23 cellular contexts compared by ENCODE assay signal in genomic region chr4:153294631-153295030, GRCh38. TPM values are rescaled to one million over a fixed set of nuclear protein-coding genes. Genes with fewer than 3 reads are reported as not detected.
A peak's percentile ranks its signal among the peaks of the same experiment; 100 is the strongest.
DNase-seq lines count a peak whose midpoint lies in the region; ATAC-seq, FAIRE-seq and TF ChIP-seq lines count a peak whose summit lies in the region.
"Had no signal": no experiment of that assay in that cellular context is flagged by ENCODE, and none has a peak within 500 bp of the region (broad histone marks: within the 10 kb centered on the region; RNA-seq: fewer than 3 reads in every experiment).

No MANE protein-coding gene starts in this region.

- H3K27me3 ChIP-seq in PC-3 (ENCODE audit: low read length), result no peaks in the 10 kb centered on the region
- no peaks in the 10 kb centered on the region for H3K27me3 ChIP-seq in pancreas
- H3K27me3 ChIP-seq: gastroesophageal sphincter, tibial artery had no signal

- CTCF ChIA-PET in PC-3 (lab: Charles Lee), result no interaction called here

- POLR2A ChIA-PET in PC-3 (lab: Charles Lee; ENCODE audit: unreplicated experiment), result no interaction called here
- POLR2A ChIA-PET in naive thymus-derived CD8-positive, alpha-beta T cell (lab: Charles Lee), result no interaction called here

- H2AFZ ChIP-seq in PC-3 (ENCODE audit: low read length), result no peak overlapping the region

- H3K27ac Mint-ChIP-seq in naive thymus-derived CD8-positive, alpha-beta T cell, result no peak overlapping the region
- H3K27ac Mint-ChIP-seq: activated CD4-positive, alpha-beta T cell treated with anti-CD3 and anti-CD28 coated beads, Interleukin-2, amount 10 ng/mL, durations not matched to agents 24 days and 14 days; activated naive CD8-positive, alpha-beta T cell treated with anti-CD3 and anti-CD28 coated beads, Interleukin-2, amount 50 U/mL, for 24 hours; CD4-positive, CD25-positive, alpha-beta regulatory T cell; T-cell had no signal

- H3K9me2 ChIP-seq in PC-3 (replicated peaks; ENCODE audit: low read length), result no peaks in the 10 kb centered on the region

- H3K4me2 ChIP-seq in PC-3 (ENCODE audit: low read length), result no peak overlapping the region

- DNase-seq in DMS53 (lab: John Stamatoyannopoulos, UW), result peak; percentile 77
- peak; percentile 25 for DNase-seq in PC-3
- no peak for DNase-seq in pancreas
- DNase-seq in NCI-H446 treated with DMSO at 0.1 percent for 48 hours (lab: John Stamatoyannopoulos, UW), result no peak
- DNase-seq in naive thymus-derived CD8-positive, alpha-beta T cell, result no peak
- no peak for DNase-seq in medulla oblongata (ENCODE audit: extremely low spot score)
- DNase-seq: activated CD4-positive, alpha-beta T cell treated with anti-CD3 and anti-CD28 coated beads, Interleukin-2, amount 10 ng/mL, durations not matched to agents 24 days and 14 days; activated naive CD8-positive, alpha-beta T cell treated with anti-CD3 and anti-CD28 coated beads, Interleukin-2, amount 50 U/mL, for 24 hours; CD4-positive, CD25-positive, alpha-beta regulatory T cell; mesenchymal stem cell; MM.1S; NCI-H1694 treated with DMSO at 0.1 percent for 48 hours; NCI-H82; SHP77 treated with DMSO at 0.1 percent for 48 hours; stimulated activated CD4-positive, alpha-beta T cell treated with anti-CD3 and anti-CD28 coated beads, Interleukin-4, amount 100 ng/mL, for 1 hour; stimulated activated naive CD8-positive, alpha-beta T cell treated with anti-CD3 and anti-CD28 coated beads, Interleukin-15, Interleukin-2, amounts not matched to agents 100 U/mL and 50 U/mL, for 24 hours; T-cell; tibial artery had no signal

- FAIRE-seq in pancreas (lab: Jason Lieb, UNC), result no peak
- FAIRE-seq: GM18507 had no signal

- TF ChIP-seq CTCF in PC-3 (conservative IDR thresholded peaks at IDR 0.05; ENCODE audit: low read depth, low read length) (no peak), pancreas (IDR thresholded peaks at IDR 0.05) (no peak)

- H3K36me3 ChIP-seq in PC-3 (ENCODE audit: low read depth, low read length) (0 out of 2 replicates have a peak, but pooled peaks cover 4% of the 10 kb centered on the region), pancreas (peaks cover 0 to 12% (median 0%) of the 10 kb centered on the region in 3 donors)

- H3K4me1 ChIP-seq in PC-3 (ENCODE audit: insufficient read depth, low read length) (no peaks in the 10 kb centered on the region), pancreas (no peaks in the 10 kb centered on the region)
- H3K4me1 ChIP-seq: psoas muscle had no signal

- H4K20me1 ChIP-seq in PC-3 (ENCODE audit: low read length), result no peaks in the 10 kb centered on the region

- no peak overlapping the region for H3K27ac ChIP-seq in PC-3 (ENCODE audit: low read length)
- peak overlapping the region in 2 of 4 donors; percentile 58 to 62 for H3K27ac ChIP-seq in pancreas
- H3K27ac ChIP-seq: psoas muscle, tibial artery had no signal

- peaks cover 0 to 2% (median 0%) of the 10 kb centered on the region in 5 donors for H3K27me3 Mint-ChIP-seq in naive thymus-derived CD8-positive, alpha-beta T cell
- H3K27me3 Mint-ChIP-seq: activated naive CD8-positive, alpha-beta T cell treated with anti-CD3 and anti-CD28 coated beads, Interleukin-2, amount 50 U/mL, for 24 hours; CD4-positive, CD25-positive, alpha-beta regulatory T cell; T-cell had no signal

- ATAC-seq in PC-3 (no peak), esophagus mucosa (peak; percentile 89), pancreas (peak; percentile 38 to 76 (median 69)), HG02610 (IDR thresholded peaks at IDR 0.05; ENCODE audit: unreplicated experiment) (no peak)
- ATAC-seq in naive thymus-derived CD8-positive, alpha-beta T cell, result no peak
- ATAC-seq: activated naive CD8-positive, alpha-beta T cell treated with anti-CD3 and anti-CD28 coated beads, Interleukin-2, amount 50 U/mL, for 24 hours; gastroesophageal sphincter; psoas muscle; stimulated activated naive CD8-positive, alpha-beta T cell treated with anti-CD3 and anti-CD28 coated beads, Interleukin-15, Interleukin-2, amounts not matched to agents 100 U/mL and 50 U/mL, for 24 hours; T-cell had no signal

- H3K9me3 Mint-ChIP-seq in naive thymus-derived CD8-positive, alpha-beta T cell, result peaks cover 2 to 10% (median 5%) of the 10 kb centered on the region in 9 donors
- H3K9me3 Mint-ChIP-seq: activated CD4-positive, alpha-beta T cell treated with anti-CD3 and anti-CD28 coated beads, Interleukin-2, amount 10 ng/mL, durations not matched to agents 24 days and 14 days had no signal

- H3K4me3 ChIP-seq in PC-3 (ENCODE audit: low read length) (no peak overlapping the region), pancreas (no peak overlapping the region)
- H3K4me3 ChIP-seq: gastroesophageal sphincter, psoas muscle, tibial artery had no signal

- peaks cover 3 to 7% (median 7%) of the 10 kb centered on the region in 3 donors for H3K36me3 Mint-ChIP-seq in naive thymus-derived CD8-positive, alpha-beta T cell

- BruUV-seq in PC-3 (replicated peaks; lab: Mats Ljungman, UMichigan), result no TSS peak

- no peak overlapping the region for H3K4me3 Mint-ChIP-seq in naive thymus-derived CD8-positive, alpha-beta T cell
- H3K4me3 Mint-ChIP-seq: activated CD4-positive, alpha-beta T cell treated with anti-CD3 and anti-CD28 coated beads, Interleukin-2, amount 10 ng/mL, durations not matched to agents 24 days and 14 days; activated naive CD8-positive, alpha-beta T cell treated with anti-CD3 and anti-CD28 coated beads, Interleukin-2, amount 50 U/mL, for 24 hours; CD4-positive, CD25-positive, alpha-beta regulatory T cell; T-cell had no signal

- no peak overlapping the region for H3K9ac ChIP-seq in PC-3 (ENCODE audit: low read length)

- peaks cover 0 to 2% (median 0%) of the 10 kb centered on the region in 4 donors for H3K4me1 Mint-ChIP-seq in naive thymus-derived CD8-positive, alpha-beta T cell
- H3K4me1 Mint-ChIP-seq: activated CD4-positive, alpha-beta T cell treated with anti-CD3 and anti-CD28 coated beads, Interleukin-2, amount 10 ng/mL, durations not matched to agents 24 days and 14 days; activated naive CD8-positive, alpha-beta T cell treated with anti-CD3 and anti-CD28 coated beads, Interleukin-2, amount 50 U/mL, for 24 hours; CD4-positive, CD25-positive, alpha-beta regulatory T cell had no signal

- H3K79me2 ChIP-seq in PC-3 (ENCODE audit: low read length), result no peaks in the 10 kb centered on the region

- intact Hi-C loops in PC-3 (cut with micrococcal nuclease), result no loop called here
- intact Hi-C loops in pancreas (cut with DNase I), result no loop called here

- 40 to 54% methylated on average over 1 of the region's 1 CpG for WGBS in pancreas, 2 donors

- H3K9me3 ChIP-seq in PC-3 (ENCODE audit: low read length), result no peaks in the 10 kb centered on the region
- no peaks in the 10 kb centered on the region for H3K9me3 ChIP-seq in pancreas
- H3K9me3 ChIP-seq: psoas muscle had no signal

- no peaks in the 10 kb centered on the region for H3F3A ChIP-seq in PC-3 (ENCODE audit: low read length, unreplicated experiment)

RNA-seq across cellular contexts. Expression of gene MND1, which starts 49.9 kb away (rescaled TPM):
- total RNA-seq in PC-3 (2014; rRNA removed), result 7.9 and 8.9 TPM in 2 replicates
- 4.4 TPM for total RNA-seq in esophagus mucosa
- under 1 TPM in 4 of 6 donors, not detected in 2; 0.25 to 0.70 (median 0.33) TPM for total RNA-seq in pancreas
- under 1 TPM in 1 of 2 donors, not detected in 1; 0.35 TPM for polyA plus RNA-seq in pancreas
- total RNA-seq in naive thymus-derived CD8-positive, alpha-beta T cell, result not detected
- polyA plus RNA-seq in naive thymus-derived CD8-positive, alpha-beta T cell, result not detected

Comparison
In these comparisons a context has a peak if more than half of its experiments do, and no peak if none do; other contexts are left out.
1. DNase-seq: peak in DMS53 (single experiment) and PC-3 (single experiment); none in pancreas (0 of 6), NCI-H446 treated with DMSO at 0.1 percent for 48 hours (single experiment), naive thymus-derived CD8-positive, alpha-beta T cell (0 of 10) and medulla oblongata (single experiment).
2. ATAC-seq: peak in esophagus mucosa (single experiment) and pancreas (4 of 4); none in PC-3 (single experiment), naive thymus-derived CD8-positive, alpha-beta T cell (0 of 2) and HG02610 (single experiment).